Comparison of ENCODE assay signal across 21 cellular contexts in genomic region chr6:130001229-130001554, GRCh38. TPM values are rescaled to one million over a fixed set of nuclear protein-coding genes. Genes with fewer than 3 reads are reported as not detected.
A peak's percentile ranks its signal among the peaks of the same experiment; 100 is the strongest.
DNase-seq lines count a peak whose midpoint lies in the region; ATAC-seq, FAIRE-seq and TF ChIP-seq lines count a peak whose summit lies in the region.
"Had no signal": no experiment of that assay in that cellular context is flagged by ENCODE, and none has a peak within 500 bp of the region (broad histone marks: within the 10 kb centered on the region; RNA-seq: fewer than 3 reads in every experiment).

No MANE protein-coding gene starts in this region.

- H3K4me1 Mint-ChIP-seq in GM23338 (peaks cover 7% of the 10 kb centered on the region), MCF 10A (ENCODE audit: insufficient read depth, unreplicated experiment) (peaks cover 3% of the 10 kb centered on the region)
- H3K4me1 Mint-ChIP-seq in stimulated activated effector memory CD8-positive, alpha-beta T cell treated with anti-CD3 and anti-CD28 coated beads, Interleukin-12 subunit alpha, Interleukin-12 subunit beta, amount 100 ng/mL, for 72 hours: no peaks in the 10 kb centered on the region
- no peaks in the 10 kb centered on the region for H3K4me1 Mint-ChIP-seq in CD4-positive, alpha-beta T cell (ENCODE audit: low read depth)

- no peak overlapping the region for H2AFZ ChIP-seq in GM23338
- no peak overlapping the region for H2AFZ ChIP-seq in PC-9
- peak overlapping the region; percentile 50 for H2AFZ ChIP-seq in endothelial cell of umbilical vein (ENCODE audit: low read depth, low read length)

- no peaks in the 10 kb centered on the region for H4K20me1 ChIP-seq in GM23338 (replicated peaks; ENCODE audit: insufficient read depth)
- no peaks in the 10 kb centered on the region for H4K20me1 ChIP-seq in PC-9 (ENCODE audit: insufficient read depth)
- no peaks in the 10 kb centered on the region for H4K20me1 ChIP-seq in endothelial cell of umbilical vein (replicated peaks; ENCODE audit: control insufficient read depth, extremely low read depth, insufficient read depth, low read length)

- TF ChIP-seq POLR2A in endothelial cell of umbilical vein (IDR thresholded peaks at IDR 0.05; ENCODE audit: low read depth, low read length): no peak
- TF ChIP-seq POLR2A in stomach (IDR thresholded peaks at IDR 0.05): no peak

- no peaks in the 10 kb centered on the region for H3K36me3 Mint-ChIP-seq in GM23338 (ENCODE audit: low read depth)
- no peaks in the 10 kb centered on the region for H3K36me3 Mint-ChIP-seq in stimulated activated effector memory CD8-positive, alpha-beta T cell treated with anti-CD3 and anti-CD28 coated beads, Interleukin-12 subunit alpha, Interleukin-12 subunit beta, amount 100 ng/mL, for 72 hours
- H3K36me3 Mint-ChIP-seq in CD4-positive, alpha-beta T cell (ENCODE audit: low read depth): no peaks in the 10 kb centered on the region
- H3K36me3 Mint-ChIP-seq in MCF 10A (ENCODE audit: insufficient read depth, unreplicated experiment): no peaks in the 10 kb centered on the region

- H3K9me2 ChIP-seq in GM23338 (ENCODE audit: insufficient read depth): no peaks in the 10 kb centered on the region
- no peaks in the 10 kb centered on the region for H3K9me2 ChIP-seq in PC-9 (ENCODE audit: insufficient read depth)

- intact Hi-C loops in PC-9 (cut with micrococcal nuclease; ENCODE audit: unreplicated experiment) (no loop called here), endothelial cell of umbilical vein (cut with micrococcal nuclease) (no loop called here), stomach (cut with DNase I; ENCODE audit: low total_unique reads) (no loop called here), MCF 10A (cut with micrococcal nuclease) (no loop called here)
- intact Hi-C loops in CD4-positive, alpha-beta T cell (cut with DNase I, micrococcal nuclease): no loop called here

- no peak for TF ChIP-seq EP300 in stomach (IDR thresholded peaks at IDR 0.05)

- H3K4me1 ChIP-seq in GM23338 (ENCODE audit: insufficient read depth) (peaks cover 8% of the 10 kb centered on the region; the same call in 1 of the 2 replicates), PC-9 (replicated peaks; ENCODE audit: insufficient read depth) (peaks cover 12% of the 10 kb centered on the region), endothelial cell of umbilical vein (ENCODE audit: control insufficient read depth, extremely low read depth, insufficient read depth, low read length) (peaks cover 13% of the 10 kb centered on the region), stomach (no peaks in the 10 kb centered on the region)

- no peaks in the 10 kb centered on the region for H3K36me3 ChIP-seq in GM23338 (ENCODE audit: insufficient read depth)
- H3K36me3 ChIP-seq in PC-9 (ENCODE audit: low read depth): no peaks in the 10 kb centered on the region
- H3K36me3 ChIP-seq in endothelial cell of umbilical vein (ENCODE audit: control insufficient read depth in 2 of 2, extremely low read depth in 1 of 2, insufficient read depth in 2 of 2, low read length in 2 of 2): no peaks in the 10 kb centered on the region
- no peaks in the 10 kb centered on the region for H3K36me3 ChIP-seq in stomach
- H3K36me3 ChIP-seq: MG63 had no signal

- H3K9ac ChIP-seq in endothelial cell of umbilical vein (replicated peaks; ENCODE audit: extremely low read depth, insufficient read depth, low read length): no peak overlapping the region

- no peaks in the 10 kb centered on the region for H3K9me1 ChIP-seq in endothelial cell of umbilical vein (replicated peaks; ENCODE audit: control insufficient read depth, extremely low read depth, insufficient read depth, low read length)

- dilution Hi-C loops in endothelial cell of umbilical vein (cut with MboI; ENCODE audit: extremely low pct_ligation_motif_present, low sequenced_read_pairs): no loop called here

- no peaks in the 10 kb centered on the region for H3K27me3 ChIP-seq in GM23338 (ENCODE audit: insufficient read depth)
- no peaks in the 10 kb centered on the region for H3K27me3 ChIP-seq in PC-9 (ENCODE audit: insufficient read depth, low read depth)
- no peaks in the 10 kb centered on the region for H3K27me3 ChIP-seq in endothelial cell of umbilical vein (ENCODE audit: control insufficient read depth in 2 of 2, insufficient read depth in 2 of 2, low read length in 2 of 2)
- no peaks in the 10 kb centered on the region for H3K27me3 ChIP-seq in stomach
- H3K27me3 ChIP-seq in CD4-positive, alpha-beta T cell (ENCODE audit: control insufficient read depth, insufficient read depth, low read length): no peaks in the 10 kb centered on the region
- H3K27me3 ChIP-seq: MG63 had no signal

- 27 to 49% (median 39%) methylated on average over 2 of the region's 2 CpGs for WGBS in stomach, 5 donors

- H3F3A ChIP-seq in GM23338 (replicated peaks; ENCODE audit: low read depth) (no peaks in the 10 kb centered on the region), PC-9 (ENCODE audit: insufficient read depth, low read depth) (no peaks in the 10 kb centered on the region)

- H3K9me3 ChIP-seq in PC-9 (ENCODE audit: insufficient read depth, low read depth) (no peaks in the 10 kb centered on the region), endothelial cell of umbilical vein (replicated peaks; ENCODE audit: control insufficient read depth, insufficient read depth, low read length) (no peaks in the 10 kb centered on the region), stomach (no peaks in the 10 kb centered on the region)
- H3K9me3 ChIP-seq in CD4-positive, alpha-beta T cell (ENCODE audit: control insufficient read depth, low read length): no peaks in the 10 kb centered on the region
- H3K9me3 ChIP-seq: MG63 had no signal

- 0 out of 2 replicates have a peak overlapping the region, but pooled peaks have one; percentile 15 for H3K4me2 ChIP-seq in GM23338
- 0 out of 2 replicates have a peak overlapping the region, but pooled peaks have one; percentile 1 for H3K4me2 ChIP-seq in PC-9
- peak overlapping the region; percentile 60 for H3K4me2 ChIP-seq in endothelial cell of umbilical vein (ENCODE audit: insufficient read depth, low read length)

- H3K79me2 ChIP-seq in GM23338 (replicated peaks; ENCODE audit: insufficient read depth): no peaks in the 10 kb centered on the region
- no peaks in the 10 kb centered on the region for H3K79me2 ChIP-seq in PC-9 (ENCODE audit: low read depth)
- no peaks in the 10 kb centered on the region for H3K79me2 ChIP-seq in endothelial cell of umbilical vein (ENCODE audit: control insufficient read depth, insufficient read depth, low read length)

- peak; percentile 41; the same call in 2 of the 3 replicates for ATAC-seq in GM23338
- peak; percentile 31 for ATAC-seq in stimulated activated effector memory CD8-positive, alpha-beta T cell treated with anti-CD3 and anti-CD28 coated beads, Interleukin-12 subunit alpha, Interleukin-12 subunit beta, amount 100 ng/mL, for 72 hours
- ATAC-seq in CD4-positive, alpha-beta T cell (ENCODE audit: poor library complexity): no peak
- ATAC-seq: Panc1 had no signal

- no peaks in the 10 kb centered on the region for H3K27me3 Mint-ChIP-seq in GM23338 (ENCODE audit: insufficient read depth, low read depth, poor library complexity)
- H3K27me3 Mint-ChIP-seq in CD4-positive, alpha-beta T cell: no peaks in the 10 kb centered on the region
- no peaks in the 10 kb centered on the region for H3K27me3 Mint-ChIP-seq in MCF 10A (ENCODE audit: insufficient read depth, unreplicated experiment)

- no TSS peak for BruUV-seq in PC-9 (replicated peaks; lab: Mats Ljungman, UMichigan)
- no TSS peak for BruUV-seq in endothelial cell of umbilical vein (replicated peaks; lab: Mats Ljungman, UMichigan)
- BruUV-seq in MCF 10A (replicated peaks; lab: Mats Ljungman, UMichigan): no TSS peak

- POLR2A ChIA-PET in PC-9 (lab: Charles Lee; ENCODE audit: unreplicated experiment) (interaction anchor here (0.8 kb wide), 1 partner anchor 1359 kb away, joined by 4 read pairs; no protein-coding TSS in a partner anchor), endothelial cell of umbilical vein (lab: Charles Lee) (no interaction called here), MCF 10A (lab: Yijun Ruan, JAX) (no interaction called here)
- POLR2A ChIA-PET in CD4-positive, alpha-beta T cell (lab: Charles Lee): no interaction called here

- TF ChIP-seq CTCF in GM23338 (conservative IDR thresholded peaks at IDR 0.05; ENCODE audit: low read depth in 2 of 2) (no peak), PC-9 (conservative IDR thresholded peaks at IDR 0.05) (no peak), endothelial cell of umbilical vein (IDR thresholded peaks at IDR 0.05; ENCODE audit: extremely low read depth in 1 of 2, insufficient read depth in 1 of 2, low read depth in 1 of 2, low read length in 2 of 2) (no peak), stomach (IDR thresholded peaks at IDR 0.05) (no peak), MCF 10A (IDR thresholded peaks at IDR 0.05; ENCODE audit: unreplicated experiment) (no peak)
- no peak for TF ChIP-seq CTCF in CD4-positive, alpha-beta T cell (IDR thresholded peaks at IDR 0.05)

- CTCF ChIA-PET in PC-9 (lab: Charles Lee): no interaction called here
- CTCF ChIA-PET in endothelial cell of umbilical vein (lab: Charles Lee): interaction anchor here (1.0 kb wide), 1 partner anchor 226 kb away, joined by 3 read pairs; no protein-coding TSS in a partner anchor
- CTCF ChIA-PET in CD4-positive, alpha-beta T cell (lab: Charles Lee): no interaction called here
- CTCF ChIA-PET in MCF 10A (lab: Yijun Ruan, JAX): interaction anchor here (0.7 kb wide), 1 partner anchor 1266 kb away, joined by 3 read pairs; no protein-coding TSS in a partner anchor

- H3K27ac Mint-ChIP-seq in GM23338: no peak overlapping the region
- no peak overlapping the region for H3K27ac Mint-ChIP-seq in stimulated activated effector memory CD8-positive, alpha-beta T cell treated with anti-CD3 and anti-CD28 coated beads, Interleukin-12 subunit alpha, Interleukin-12 subunit beta, amount 100 ng/mL, for 72 hours
- no peak overlapping the region for H3K27ac Mint-ChIP-seq in CD4-positive, alpha-beta T cell
- H3K27ac Mint-ChIP-seq in MCF 10A (ENCODE audit: low read depth, unreplicated experiment): no peak overlapping the region

- peak; percentile 31 for FAIRE-seq in endothelial cell of umbilical vein (lab: Jason Lieb, UNC)
- FAIRE-seq: D721Med, GM18507 had no signal

- H3K27ac ChIP-seq in GM23338 (ENCODE audit: low read depth): no peak overlapping the region
- no peak overlapping the region for H3K27ac ChIP-seq in PC-9
- H3K27ac ChIP-seq in endothelial cell of umbilical vein (ENCODE audit: insufficient read depth, low read depth, low read length): peak overlapping the region; percentile 27
- no peak overlapping the region for H3K27ac ChIP-seq in stomach
- H3K27ac ChIP-seq in CD4-positive, alpha-beta T cell (ENCODE audit: low read depth, low read length): no peak overlapping the region
- H3K27ac ChIP-seq: RWPE1 had no signal

- DNase-seq in GM23338 (ENCODE audit: low spot score) (peak; percentile 26), PC-9 (no peak), endothelial cell of umbilical vein (ENCODE audit: low read depth, low spot score) (peak; percentile 8), stomach (no peak), MCF 10A (ENCODE audit: unreplicated experiment) (no peak)
- DNase-seq in stimulated activated effector memory CD8-positive, alpha-beta T cell treated with anti-CD3 and anti-CD28 coated beads, Interleukin-12 subunit alpha, Interleukin-12 subunit beta, amount 100 ng/mL, for 72 hours (ENCODE audit: low spot score in 2 of 2): no peak
- no peak for DNase-seq in CD4-positive, alpha-beta T cell
- DNase-seq: GOT3, HCEC 1CT, KBM-7, MG63, NCI-H1105 treated with DMSO at 0.1 percent for 48 hours, NCI-H146, NCI-H1930, NCI-H2107, NCI-H526 treated with DMSO at 0.1 percent for 48 hours, SHP77 had no signal

- no peaks in the 10 kb centered on the region; the same call in 2 of the 3 replicates for H3K9me3 Mint-ChIP-seq in GM23338
- no peaks in the 10 kb centered on the region for H3K9me3 Mint-ChIP-seq in stimulated activated effector memory CD8-positive, alpha-beta T cell treated with anti-CD3 and anti-CD28 coated beads, Interleukin-12 subunit alpha, Interleukin-12 subunit beta, amount 100 ng/mL, for 72 hours
- H3K9me3 Mint-ChIP-seq in CD4-positive, alpha-beta T cell: no peaks in the 10 kb centered on the region
- H3K9me3 Mint-ChIP-seq in MCF 10A (ENCODE audit: unreplicated experiment): no peaks in the 10 kb centered on the region

- H3K4me3 ChIP-seq in GM23338 (no peak overlapping the region), PC-9 (no peak overlapping the region), endothelial cell of umbilical vein (replicated peaks in 1 of 3; ENCODE audit: insufficient read depth in 1 of 3, low read depth in 1 of 3, low read length in 3 of 3) (no peak overlapping the region), stomach (no peak overlapping the region)
- H3K4me3 ChIP-seq: MG63 had no signal

- H3K4me3 Mint-ChIP-seq in GM23338: no peak overlapping the region
- H3K4me3 Mint-ChIP-seq in stimulated activated effector memory CD8-positive, alpha-beta T cell treated with anti-CD3 and anti-CD28 coated beads, Interleukin-12 subunit alpha, Interleukin-12 subunit beta, amount 100 ng/mL, for 72 hours: no peak overlapping the region
- H3K4me3 Mint-ChIP-seq in CD4-positive, alpha-beta T cell: no peak overlapping the region
- H3K4me3 Mint-ChIP-seq in MCF 10A (ENCODE audit: unreplicated experiment): no peak overlapping the region

RNA-seq across cellular contexts. Expression of gene L3MBTL3, which starts 17.2 kb away (rescaled TPM):
- total RNA-seq in GM23338 (2014; rRNA removed; shearing (Covaris generic)): 11.2 and 12.1 TPM in 2 replicates
- polyA plus RNA-seq in GM23338 (2016; fragmentation: Nextera tagmentation; extraction: Ambion mirVana): 7.9 and 8.7 TPM in 2 replicates
- 6.1 and 9.8 TPM in 2 replicates for total RNA-seq in PC-9 (2021)
- 77.1 and 86.1 TPM in 2 replicates for total RNA-seq in endothelial cell of umbilical vein
- 17.0 and 26.5 TPM in 2 replicates for polyA plus RNA-seq in endothelial cell of umbilical vein
- polyA plus RNA-seq in endothelial cell of umbilical vein (2011; cell fraction: cytosol; rRNA removed): 25.9 and 27.1 TPM in 2 replicates
- 70.4 and 91.2 TPM in 2 replicates for polyA plus RNA-seq in endothelial cell of umbilical vein (2011; cell fraction: nucleus; rRNA removed)
- 42.5 and 44.9 TPM in 2 replicates for polyA plus RNA-seq in endothelial cell of umbilical vein (2012)
- polyA minus RNA-seq in endothelial cell of umbilical vein: 63.5 and 70.3 TPM in 2 replicates
- polyA minus RNA-seq in endothelial cell of umbilical vein (2011; cell fraction: cytosol; rRNA and poly(A)+ RNA removed): 1.1 TPM
- polyA minus RNA-seq in endothelial cell of umbilical vein (2011; cell fraction: nucleus; rRNA and poly(A)+ RNA removed): 98.3 and 114 TPM in 2 replicates
- 10 to 100 TPM in 3 of 5 donors, 1 to 10 TPM in 1, not detected in 1; 3.1 to 51.9 (median 14.9) TPM for total RNA-seq in stomach
- polyA plus RNA-seq in stomach: 1 to 10 TPM; 1.8 to 2.7 (median 1.8) TPM
- 10 to 100 TPM; 29.0 to 30.1 TPM for total RNA-seq in CD4-positive, alpha-beta T cell
- total RNA-seq in MCF 10A (2022): 5.2 and 11.7 TPM in 2 replicates

Comparison
In these comparisons a context has a peak if more than half of its experiments do, and no peak if none do; other contexts are left out.
1. DNase-seq: peak in GM23338 (single experiment) and endothelial cell of umbilical vein (single experiment); none in PC-9 (0 of 2), stimulated activated effector memory CD8-positive, alpha-beta T cell treated with anti-CD3 and anti-CD28 coated beads, Interleukin-12 subunit alpha, Interleukin-12 subunit beta, amount 100 ng/mL, for 72 hours (0 of 2), stomach (single experiment), CD4-positive, alpha-beta T cell (0 of 10) and MCF 10A (single experiment).
2. H3K4me2 ChIP-seq: peak in every context shown above with its lines; median percentile 60 in endothelial cell of umbilical vein; 15 in GM23338; 1 in PC-9.
3. CTCF ChIA-PET loops: an anchor here in endothelial cell of umbilical vein (1.0 kb wide) and MCF 10A (0.7 kb wide); none called in PC-9 and CD4-positive, alpha-beta T cell.